11 cellular contexts compared by ENCODE assay signal in the genomic region with DNA sequence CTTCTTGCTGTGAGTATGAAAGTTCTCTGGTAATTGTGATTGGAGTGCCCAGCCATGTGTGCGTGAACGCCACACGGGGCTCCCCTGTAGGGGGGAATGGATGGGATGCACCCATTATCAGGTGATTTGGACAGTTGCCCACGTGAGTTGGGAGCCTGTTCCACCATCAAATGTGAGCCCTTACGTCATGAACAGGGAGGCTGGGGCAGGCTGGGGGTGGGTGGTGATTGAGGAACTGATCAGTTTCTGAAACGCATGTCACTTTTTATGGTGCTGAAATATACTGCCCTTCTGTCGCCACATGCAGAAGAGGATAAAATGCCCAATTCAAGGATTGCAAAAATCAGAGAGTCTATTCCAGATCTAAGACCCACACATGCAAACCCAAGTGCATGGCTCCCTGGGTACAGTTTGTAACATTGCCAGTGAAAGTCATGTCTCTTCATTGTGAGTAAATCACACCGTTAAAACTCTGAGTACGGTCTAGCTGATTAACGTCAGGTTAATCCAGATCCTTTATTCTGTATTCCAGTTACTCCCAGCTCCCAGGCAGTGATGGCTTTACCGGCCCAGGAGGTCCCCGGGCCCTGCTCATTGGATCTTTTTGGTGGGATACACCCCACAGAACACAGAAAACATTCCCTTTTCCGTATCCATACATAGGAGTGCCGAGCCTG.
A peak's percentile ranks its signal among the peaks of the same experiment; 100 is the strongest.
DNase-seq lines count a peak whose midpoint lies in the region; ATAC-seq, FAIRE-seq and TF ChIP-seq lines count a peak whose summit lies in the region.
"Had no signal": no experiment of that assay in that cellular context is flagged by ENCODE, and none has a peak within 500 bp of the region (broad histone marks: within the 10 kb centered on the region; RNA-seq: fewer than 3 reads in every experiment).

No MANE protein-coding gene starts in this region.

- H3K36me3 ChIP-seq in right lobe of liver = no peaks in the 10 kb centered on the region

- H3K4me3 ChIP-seq in right lobe of liver = no peak overlapping the region
- H3K4me3 ChIP-seq: ascending aorta, skin epidermis had no signal

- no peak for TF ChIP-seq CTCF in right lobe of liver (IDR thresholded peaks at IDR 0.05)

- peak; percentile 75 for FAIRE-seq in GM18507 (lab: Jason Lieb, UNC)

- intact Hi-C loops in right lobe of liver (cut with DNase I) = no loop called here

- H3K4me1 ChIP-seq in right lobe of liver = peaks cover 0 to 5% (median 0%) of the 10 kb centered on the region in 4 donors
- H3K4me1 ChIP-seq: ascending aorta had no signal

- no peaks in the 10 kb centered on the region for H3K9me3 ChIP-seq in right lobe of liver
- H3K9me3 ChIP-seq: ascending aorta had no signal

- no peaks in the 10 kb centered on the region for H3K27me3 ChIP-seq in right lobe of liver
- H3K27me3 ChIP-seq: ascending aorta had no signal

- H3K27ac ChIP-seq in right lobe of liver = peak overlapping the region in 2 of 3 donors; percentile 2 to 71
- H3K27ac ChIP-seq: ascending aorta had no signal

- ATAC-seq in GM21526 (IDR thresholded peaks at IDR 0.05; ENCODE audit: low FRiP score, unreplicated experiment) = peak; percentile 58
- peak; percentile 32 for ATAC-seq in HG03457 (IDR thresholded peaks at IDR 0.05; ENCODE audit: unreplicated experiment)
- ATAC-seq in right lobe of liver = peak in 2 of 4 donors; percentile 37
- no peak for ATAC-seq in HG02840 (IDR thresholded peaks at IDR 0.05; ENCODE audit: low FRiP score, unreplicated experiment)
- ATAC-seq in activated CD4-positive, CD25-positive, alpha-beta regulatory T cell treated with anti-CD3 and anti-CD28 coated beads, Interleukin-2, amount 50 U/mL, for 24 hours = no peak

- no peak for TF ChIP-seq POLR2A in right lobe of liver (IDR thresholded peaks at IDR 0.05)

- DNase-seq in GM18507 (ENCODE audit: extremely low spot score, insufficient read length, low read depth) = no peak
- no peak for DNase-seq in right lobe of liver
- no peak for DNase-seq in activated CD4-positive, CD25-positive, alpha-beta regulatory T cell (lab: John Stamatoyannopoulos, UW)
- DNase-seq in cortex of kidney (lab: John Stamatoyannopoulos, UW) = no peak
- DNase-seq: T-helper 9 cell had no signal

- WGBS in right lobe of liver (ENCODE audit: insufficient coverage, low coverage, low lambda C conversion rate, missing lambda C conversion rate) = 62% methylated on average over 9 of the region's 14 CpGs

Comparison
In these comparisons a context has a peak if more than half of its experiments do, and no peak if none do; other contexts are left out.
1. ATAC-seq: peak in GM21526 (single experiment) and HG03457 (single experiment); none in HG02840 (single experiment) and activated CD4-positive, CD25-positive, alpha-beta regulatory T cell treated with anti-CD3 and anti-CD28 coated beads, Interleukin-2, amount 50 U/mL, for 24 hours (0 of 2).